Comparison of ENCODE assay signal across 14 cellular contexts in genomic region chr10:121526801-121527221, GRCh38.
DNase-seq lines count a peak whose midpoint lies in the region; ATAC-seq and TF ChIP-seq lines count a peak whose summit lies in the region.
"Had no signal": no experiment of that assay in that cellular context is flagged by ENCODE, and none has a peak within 500 bp of the region (broad histone marks: within the 10 kb centered on the region; RNA-seq: fewer than 3 reads in every experiment).

No MANE protein-coding gene starts in this region.

- 0 out of 2 replicates have a peak, but pooled peaks cover 4% of the 10 kb centered on the region for H3K4me1 ChIP-seq in MM.1S (ENCODE audit: low read length)
- H3K4me1 ChIP-seq in body of pancreas: peaks cover 60% of the 10 kb centered on the region
- H3K4me1 ChIP-seq in neuronal stem cell (ENCODE audit: control insufficient read depth in 2 of 2, insufficient read depth in 1 of 2, low read depth in 1 of 2, low read length in 2 of 2): peaks cover 18 to 28% of the 10 kb centered on the region in 2 donors

- no peak for ATAC-seq in body of pancreas
- ATAC-seq in GM18868 (IDR thresholded peaks at IDR 0.05; ENCODE audit: unreplicated experiment): no peak
- ATAC-seq: CD8-positive, alpha-beta T cell; naive thymus-derived CD4-positive, alpha-beta T cell had no signal

- peak overlapping the region; percentile 51 for H3K18ac ChIP-seq in neuronal stem cell (ENCODE audit: low read length)

- H3K79me2 ChIP-seq in MM.1S (ENCODE audit: low read length): no peaks in the 10 kb centered on the region

- H3K27ac Mint-ChIP-seq in immature natural killer cell: peak overlapping the region in 1 of 6 donors; percentile 17
- no peak overlapping the region for H3K27ac Mint-ChIP-seq in activated naive CD4-positive, alpha-beta T cell treated with anti-CD3 and anti-CD28 coated beads, Interleukin-2, amount 10 ng/mL, durations not matched to agents 7 days and 5 days
- H3K27ac Mint-ChIP-seq: CD8-positive, alpha-beta T cell; naive thymus-derived CD4-positive, alpha-beta T cell had no signal

- H3K4ac ChIP-seq in neuronal stem cell (ENCODE audit: low read length): no peak overlapping the region

- no peak overlapping the region for H4K91ac ChIP-seq in neuronal stem cell (ENCODE audit: low read depth, low read length, poor library complexity)

- no peak overlapping the region for H2AK5ac ChIP-seq in neuronal stem cell (ENCODE audit: low read depth, low read length)

- TF ChIP-seq CTCF in MM.1S (IDR thresholded peaks at IDR 0.05; ENCODE audit: low read length): no peak
- no peak for TF ChIP-seq CTCF in body of pancreas (IDR thresholded peaks at IDR 0.05)

- H3K9me3 ChIP-seq in MM.1S (replicated peaks; ENCODE audit: insufficient read depth, low read length): no peaks in the 10 kb centered on the region
- no peaks in the 10 kb centered on the region for H3K9me3 ChIP-seq in body of pancreas
- no peaks in the 10 kb centered on the region for H3K9me3 ChIP-seq in neuronal stem cell (replicated peaks in 1 of 2; ENCODE audit: control insufficient read depth in 2 of 2, insufficient read depth in 1 of 2, low read depth in 1 of 2, low read length in 2 of 2)

- TF ChIP-seq POLR2A in body of pancreas (IDR thresholded peaks at IDR 0.05): no peak

- peaks cover 3 to 6% (median 4%) of the 10 kb centered on the region in 3 donors for H3K27me3 Mint-ChIP-seq in immature natural killer cell (ENCODE audit: low read depth in 3 of 3)
- peaks cover 4% of the 10 kb centered on the region for H3K27me3 Mint-ChIP-seq in activated naive CD4-positive, alpha-beta T cell treated with anti-CD3 and anti-CD28 coated beads, Interleukin-2, amount 10 ng/mL, durations not matched to agents 7 days and 5 days

- H3K4me1 Mint-ChIP-seq in immature natural killer cell: no peaks in the 10 kb centered on the region
- no peaks in the 10 kb centered on the region for H3K4me1 Mint-ChIP-seq in activated naive CD4-positive, alpha-beta T cell treated with anti-CD3 and anti-CD28 coated beads, Interleukin-2, amount 10 ng/mL, durations not matched to agents 7 days and 5 days
- H3K4me1 Mint-ChIP-seq: naive thymus-derived CD4-positive, alpha-beta T cell had no signal

- CTCF ChIA-PET in activated naive CD4-positive, alpha-beta T cell treated with anti-CD3 and anti-CD28 coated beads, Interleukin-2, amount 10 ng/mL, durations not matched to agents 7 days and 5 days (lab: Charles Lee): no interaction called here

- H3K27me3 ChIP-seq in MM.1S (replicated peaks; ENCODE audit: insufficient read depth, low read length): no peaks in the 10 kb centered on the region
- no peaks in the 10 kb centered on the region for H3K27me3 ChIP-seq in body of pancreas
- H3K27me3 ChIP-seq in neuronal stem cell (ENCODE audit: control insufficient read depth in 3 of 3, insufficient read depth in 3 of 3, low read depth in 1 of 3, low read length in 3 of 3): peaks cover 0 to 2% (median 0%) of the 10 kb centered on the region in 3 experiments

- DNase-seq in DMS79 treated with DMSO at 0.1 percent for 48 hours (lab: John Stamatoyannopoulos, UW) (peak; percentile 47), MM.1S (peak; percentile 19), body of pancreas (no peak), neuronal stem cell (ENCODE audit: low spot score) (peak; percentile 72), immature natural killer cell (no peak)
- no peak for DNase-seq in activated CD4-positive, alpha-beta T cell treated with anti-CD3 and anti-CD28 coated beads for 48 hours
- no peak for DNase-seq in activated naive CD4-positive, alpha-beta T cell treated with anti-CD3 and anti-CD28 coated beads, Interleukin-2, amount 10 ng/mL, durations not matched to agents 7 days and 5 days
- DNase-seq: activated CD4-positive, alpha-beta T cell treated with anti-CD3 and anti-CD28 coated beads for 1 hour; CD8-positive, alpha-beta T cell; cerebellar nuclear complex; HCEC 1CT; IMR-90; naive thymus-derived CD4-positive, alpha-beta T cell had no signal

- no peak overlapping the region for H2BK120ac ChIP-seq in neuronal stem cell (ENCODE audit: low read depth, low read length)

- no peak overlapping the region for H2BK15ac ChIP-seq in neuronal stem cell (ENCODE audit: low read length)

- intact Hi-C loops in body of pancreas (cut with DNase I): no loop called here

- H3K23ac ChIP-seq in neuronal stem cell (ENCODE audit: low read depth, low read length, poor library complexity): no peak overlapping the region

- no peak overlapping the region for H3K14ac ChIP-seq in neuronal stem cell (ENCODE audit: low read length)

- H2BK12ac ChIP-seq in neuronal stem cell (ENCODE audit: low read length): no peak overlapping the region

- H3K36me3 ChIP-seq in MM.1S (replicated peaks; ENCODE audit: insufficient read depth, low read length) (no peaks in the 10 kb centered on the region), body of pancreas (replicated peaks in 1 of 2; ENCODE audit: insufficient read depth in 1 of 2, low read depth in 2 of 2) (no peaks in the 10 kb centered on the region), neuronal stem cell (replicated peaks in 1 of 2; ENCODE audit: control insufficient read depth in 2 of 2, insufficient read depth in 2 of 2, low read length in 2 of 2) (no peaks in the 10 kb centered on the region)

- no peaks in the 10 kb centered on the region for H3K9me2 ChIP-seq in MM.1S (replicated peaks; ENCODE audit: insufficient read depth, low read length)

- H3K36me3 Mint-ChIP-seq in immature natural killer cell: no peaks in the 10 kb centered on the region
- no peaks in the 10 kb centered on the region for H3K36me3 Mint-ChIP-seq in activated naive CD4-positive, alpha-beta T cell treated with anti-CD3 and anti-CD28 coated beads, Interleukin-2, amount 10 ng/mL, durations not matched to agents 7 days and 5 days
- H3K36me3 Mint-ChIP-seq: CD8-positive, alpha-beta T cell; naive thymus-derived CD4-positive, alpha-beta T cell had no signal

- no peaks in the 10 kb centered on the region for H3F3A ChIP-seq in MM.1S (ENCODE audit: insufficient read depth, low read length)

- H3K27ac ChIP-seq in MM.1S (ENCODE audit: low read length) (peak overlapping the region; percentile 25; the same call in 1 of the 2 replicates), body of pancreas (peak overlapping the region in 3 of 4 donors; percentile 1 to 71 (median 37)), neuronal stem cell (replicated peaks; ENCODE audit: low read length) (no peak overlapping the region)

- H3K4me2 ChIP-seq in MM.1S (ENCODE audit: low read depth, low read length) (peak overlapping the region; percentile 36; the same call in 1 of the 2 replicates), neuronal stem cell (ENCODE audit: insufficient read depth, low read length, poor library complexity, severe bottlenecking) (peak overlapping the region; percentile 29)

- H4K8ac ChIP-seq in neuronal stem cell (ENCODE audit: low read depth, low read length): no peak overlapping the region

- H2BK5ac ChIP-seq in neuronal stem cell (ENCODE audit: low read length): no peak overlapping the region

- H3K4me3 ChIP-seq in MM.1S (ENCODE audit: low read length) (no peak overlapping the region), body of pancreas (no peak overlapping the region), neuronal stem cell (ENCODE audit: low read length in 2 of 2) (no peak overlapping the region)

- no peaks in the 10 kb centered on the region for H4K20me1 ChIP-seq in MM.1S (ENCODE audit: insufficient read depth, low read length)

- no peak overlapping the region for H3K9ac ChIP-seq in MM.1S (ENCODE audit: low read length)
- no peak overlapping the region for H3K9ac ChIP-seq in neuronal stem cell (ENCODE audit: low read depth, low read length, poor library complexity)

- H3K79me1 ChIP-seq in neuronal stem cell (ENCODE audit: low read depth, low read length): no peaks in the 10 kb centered on the region

- H3K9me3 Mint-ChIP-seq in immature natural killer cell: peaks cover 0 to 2% (median 0%) of the 10 kb centered on the region in 6 donors
- H3K9me3 Mint-ChIP-seq in activated naive CD4-positive, alpha-beta T cell treated with anti-CD3 and anti-CD28 coated beads, Interleukin-2, amount 10 ng/mL, durations not matched to agents 7 days and 5 days: peaks cover 5% of the 10 kb centered on the region
- H3K9me3 Mint-ChIP-seq: CD8-positive, alpha-beta T cell had no signal

- H2AFZ ChIP-seq in MM.1S (ENCODE audit: low read length): peak overlapping the region; percentile 40
- no peak overlapping the region for H2AFZ ChIP-seq in neuronal stem cell (ENCODE audit: low read length)

- H3K4me3 Mint-ChIP-seq in immature natural killer cell: no peak overlapping the region
- no peak overlapping the region for H3K4me3 Mint-ChIP-seq in activated naive CD4-positive, alpha-beta T cell treated with anti-CD3 and anti-CD28 coated beads, Interleukin-2, amount 10 ng/mL, durations not matched to agents 7 days and 5 days
- H3K4me3 Mint-ChIP-seq: CD8-positive, alpha-beta T cell; naive thymus-derived CD4-positive, alpha-beta T cell had no signal

- WGBS in body of pancreas, 2 donors: 54 to 71% methylated on average over 8 of the region's 8 CpGs
- no CpG with 5 or more reads among the region's 8 CpGs for WGBS in neuronal stem cell (ENCODE audit: extremely low coverage in 2 of 2, insufficient read length in 2 of 2, insufficient replicate concordance in 1 of 2), 2 donors

Comparison
In these comparisons a context has a peak if more than half of its experiments do, and no peak if none do; other contexts are left out.
1. DNase-seq: peak in DMS79 treated with DMSO at 0.1 percent for 48 hours (single experiment), MM.1S (single experiment) and neuronal stem cell (single experiment); none in body of pancreas (0 of 4), activated CD4-positive, alpha-beta T cell treated with anti-CD3 and anti-CD28 coated beads for 48 hours (single experiment), immature natural killer cell (0 of 3) and activated naive CD4-positive, alpha-beta T cell treated with anti-CD3 and anti-CD28 coated beads, Interleukin-2, amount 10 ng/mL, durations not matched to agents 7 days and 5 days (single experiment).